ENCODE assay signal across 8 cellular contexts in the genomic region with DNA sequence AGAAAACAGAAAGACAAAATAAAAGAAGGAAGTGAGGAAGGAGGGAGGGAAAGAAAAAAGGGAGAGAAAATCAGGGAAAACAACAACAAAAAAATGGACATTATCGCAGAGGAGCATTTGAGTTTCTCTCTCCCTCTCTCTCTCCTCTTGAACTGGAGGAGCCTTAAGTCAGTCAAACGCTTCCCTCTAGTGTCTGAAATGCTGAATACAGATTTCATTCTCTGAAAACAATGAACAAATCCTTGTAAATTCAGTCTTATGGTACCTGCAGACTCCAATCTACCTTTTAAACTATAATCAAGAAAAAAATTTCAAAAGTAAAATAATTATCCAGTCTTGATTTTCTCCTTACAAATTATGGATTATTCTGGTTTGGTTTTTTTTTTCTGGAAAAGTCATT.
DNase-seq lines count a peak whose midpoint lies in the region; ATAC-seq, FAIRE-seq and TF ChIP-seq lines count a peak whose summit lies in the region.

No MANE protein-coding gene starts in this region.

- BruUV-seq in IMR-90 (replicated peaks; lab: Mats Ljungman, UMichigan) = no TSS peak

- H3K18ac ChIP-seq in IMR-90 (ENCODE audit: low read depth, low read length) = no peak overlapping the region

- no peak overlapping the region for H2BK120ac ChIP-seq in IMR-90 (ENCODE audit: low read depth, low read length)

- H3K36me3 Mint-ChIP-seq in activated naive CD8-positive, alpha-beta T cell treated with anti-CD3 and anti-CD28 coated beads, Interleukin-2, amount 50 U/mL, for 24 hours (ENCODE audit: low read depth) = no peaks in the 10 kb centered on the region

- no peak for TF ChIP-seq POLR2A in IMR-90 (IDR thresholded peaks at IDR 0.05; ENCODE audit: low read depth, low read length)

- H3K4me3 ChIP-seq in AG09309 (ENCODE audit: control insufficient read depth, low read depth, low read length) = no peak overlapping the region
- H3K4me3 ChIP-seq in IMR-90 (ENCODE audit: insufficient read depth, low read depth, low read length) = no peak overlapping the region
- no peak overlapping the region for H3K4me3 ChIP-seq in fibroblast of pulmonary artery (replicated peaks; ENCODE audit: low read depth, low read length)
- no peak overlapping the region for H3K4me3 ChIP-seq in retinal pigment epithelial cell (ENCODE audit: low read length)

- no peak overlapping the region for H4K91ac ChIP-seq in IMR-90 (ENCODE audit: insufficient read depth, low read depth, low read length)

- no peaks in the 10 kb centered on the region for H3K27me3 ChIP-seq in IMR-90 (ENCODE audit: control insufficient read depth, insufficient read depth, low read length)

- peak; percentile 90 for FAIRE-seq in RCC 7860 (lab: Jason Lieb, UNC)

- H2BK20ac ChIP-seq in IMR-90 (ENCODE audit: low read depth, low read length) = no peak overlapping the region

- H3K9me3 Mint-ChIP-seq in activated naive CD8-positive, alpha-beta T cell treated with anti-CD3 and anti-CD28 coated beads, Interleukin-2, amount 50 U/mL, for 24 hours = no peaks in the 10 kb centered on the region

- TF ChIP-seq CTCF in AG09309 (IDR thresholded peaks at IDR 0.05; ENCODE audit: control insufficient read depth, insufficient read depth, low read depth, low read length, missing control alignments) (peak; percentile 71), IMR-90 (conservative IDR thresholded peaks at IDR 0.05; ENCODE audit: low read depth, low read length) (peak; percentile 82), fibroblast of pulmonary artery (IDR thresholded peaks at IDR 0.05; ENCODE audit: low read length, missing control alignments) (peak; percentile 58), retinal pigment epithelial cell (conservative IDR thresholded peaks at IDR 0.05; ENCODE audit: low read depth, low read length) (peak; percentile 69)

- H4K20me1 ChIP-seq in IMR-90 (ENCODE audit: insufficient read depth, low read length) = no peaks in the 10 kb centered on the region

- ATAC-seq in GM18519 (IDR thresholded peaks at IDR 0.05; ENCODE audit: low FRiP score, unreplicated experiment) (peak; percentile 75), IMR-90 (ENCODE audit: low read depth) (peak; percentile 62)
- no peak for ATAC-seq in activated naive CD8-positive, alpha-beta T cell treated with anti-CD3 and anti-CD28 coated beads, Interleukin-2, amount 50 U/mL, for 24 hours

- no peak overlapping the region for H3K4me3 Mint-ChIP-seq in activated naive CD8-positive, alpha-beta T cell treated with anti-CD3 and anti-CD28 coated beads, Interleukin-2, amount 50 U/mL, for 24 hours

- no peak overlapping the region for H2AK9ac ChIP-seq in IMR-90 (replicated peaks; ENCODE audit: low read depth, low read length, poor library complexity)

- H3K27ac Mint-ChIP-seq in activated naive CD8-positive, alpha-beta T cell treated with anti-CD3 and anti-CD28 coated beads, Interleukin-2, amount 50 U/mL, for 24 hours = no peak overlapping the region

- peaks cover 7% of the 10 kb centered on the region for H3K4me1 Mint-ChIP-seq in activated naive CD8-positive, alpha-beta T cell treated with anti-CD3 and anti-CD28 coated beads, Interleukin-2, amount 50 U/mL, for 24 hours

- peak; percentile 52 for DNase-seq in AG09309 (ENCODE audit: low read depth)
- DNase-seq in IMR-90 = peak; percentile 79
- peak; percentile 63 for DNase-seq in RCC 7860 (ENCODE audit: low spot score)
- peak; percentile 71 for DNase-seq in fibroblast of pulmonary artery (ENCODE audit: low read depth)
- peak; percentile 43 for DNase-seq in retinal pigment epithelial cell (ENCODE audit: low read depth)
- no peak for DNase-seq in activated naive CD8-positive, alpha-beta T cell treated with anti-CD3 and anti-CD28 coated beads, Interleukin-2, amount 50 U/mL, for 24 hours
- no peak for DNase-seq in activated naive CD4-positive, alpha-beta T cell treated with Interleukin-2 at 50 U/mL for 16 hours

- H2AK5ac ChIP-seq in IMR-90 (ENCODE audit: low read depth, low read length) = no peak overlapping the region

- WGBS in IMR-90 (ENCODE audit: extremely low coverage in 2 of 2, insufficient read length in 1 of 2), 2 experiments = no CpG with 5 or more reads among the region's 2 CpGs

- peaks cover 10% of the 10 kb centered on the region for H3K9me1 ChIP-seq in IMR-90 (ENCODE audit: insufficient read depth, low read length)

- no peaks in the 10 kb centered on the region for H3K36me3 ChIP-seq in IMR-90 (ENCODE audit: control insufficient read depth, insufficient read depth, low read length)

- H3K79me1 ChIP-seq in IMR-90 (ENCODE audit: low read depth in 1 of 2, low read length in 2 of 2) = no peaks in the 10 kb centered on the region

- no peak overlapping the region for H3K9ac ChIP-seq in IMR-90 (ENCODE audit: low read depth, low read length)

- H2BK5ac ChIP-seq in IMR-90 (ENCODE audit: low read depth, low read length, poor library complexity, severe bottlenecking) = no peak overlapping the region

- H4K8ac ChIP-seq in IMR-90 (ENCODE audit: low read depth in 2 of 2, low read length in 2 of 2) = no peak overlapping the region

- TF ChIP-seq RAD21 in IMR-90 (IDR thresholded peaks at IDR 0.05; ENCODE audit: low read length) = peak; percentile 83

- no peak overlapping the region for H3K23ac ChIP-seq in IMR-90 (ENCODE audit: low read depth, low read length)

- POLR2A ChIA-PET in IMR-90 (lab: Charles Lee; ENCODE audit: unreplicated experiment) = no interaction called here

- H2BK15ac ChIP-seq in IMR-90 (ENCODE audit: low read depth, low read length) = no peak overlapping the region

- no peak overlapping the region for H3K27ac ChIP-seq in IMR-90 (ENCODE audit: insufficient read depth, low read length)

- H3K4ac ChIP-seq in IMR-90 (ENCODE audit: low read depth, low read length) = no peak overlapping the region

- H4K5ac ChIP-seq in IMR-90 (ENCODE audit: low read depth, low read length) = no peak overlapping the region

- H3K9me3 ChIP-seq in IMR-90 (ENCODE audit: control insufficient read depth, insufficient read depth, low read length) = no peaks in the 10 kb centered on the region

- in situ Hi-C loops in IMR-90 (cut with MboI; ENCODE audit: low sequenced_read_pairs) = no loop called here

- no peak overlapping the region for H3K14ac ChIP-seq in IMR-90 (replicated peaks; ENCODE audit: low read depth, low read length)

- H2AFZ ChIP-seq in IMR-90 (replicated peaks; ENCODE audit: low read length, poor library complexity) = no peak overlapping the region

- CTCF ChIA-PET in IMR-90 (lab: Yijun Ruan, JAX) = interaction anchor here (0.6 to 1.9 kb wide), 5 partner anchors 32 to 1837 kb away, joined by 3 to 15 read pairs (median 5); no protein-coding TSS in a partner anchor

- H3K4me1 ChIP-seq in IMR-90 (ENCODE audit: control insufficient read depth, insufficient read depth, low read length) = peaks cover 8% of the 10 kb centered on the region

- intact Hi-C loops in IMR-90 (cut with micrococcal nuclease) = loop anchor here (1.0 kb wide), 3 partner anchors 39 to 65 kb away; no protein-coding TSS in a partner anchor

- H3K56ac ChIP-seq in IMR-90 (ENCODE audit: extremely low read depth, insufficient read depth, low read length) = no peak overlapping the region

- H3K27me3 Mint-ChIP-seq in activated naive CD8-positive, alpha-beta T cell treated with anti-CD3 and anti-CD28 coated beads, Interleukin-2, amount 50 U/mL, for 24 hours = peaks cover 1% of the 10 kb centered on the region

- H3K4me2 ChIP-seq in IMR-90 (ENCODE audit: low read depth, low read length) = no peak overlapping the region

- dilution Hi-C loops in IMR-90 (cut with HindIII; ENCODE audit: low sequenced_read_pairs, unreplicated experiment) = no loop called here

TF ChIP-seq in IMR-90, 13 proteins besides CTCF, POLR2A, EP300 and RAD21:
- TF ChIP-seq CHD1 (IDR thresholded peaks at IDR 0.05; ENCODE audit: low read depth, low read length) = no peak
- no peak for TF ChIP-seq FOS (IDR thresholded peaks at IDR 0.05; ENCODE audit: low read depth, low read length)
- TF ChIP-seq SMC3 (IDR thresholded peaks at IDR 0.05; ENCODE audit: low read depth, low read length) = peak; percentile 67
- no peak for TF ChIP-seq CEBPB (IDR thresholded peaks at IDR 0.05; ENCODE audit: low read depth, low read length)
- TF ChIP-seq, protein P1, sequence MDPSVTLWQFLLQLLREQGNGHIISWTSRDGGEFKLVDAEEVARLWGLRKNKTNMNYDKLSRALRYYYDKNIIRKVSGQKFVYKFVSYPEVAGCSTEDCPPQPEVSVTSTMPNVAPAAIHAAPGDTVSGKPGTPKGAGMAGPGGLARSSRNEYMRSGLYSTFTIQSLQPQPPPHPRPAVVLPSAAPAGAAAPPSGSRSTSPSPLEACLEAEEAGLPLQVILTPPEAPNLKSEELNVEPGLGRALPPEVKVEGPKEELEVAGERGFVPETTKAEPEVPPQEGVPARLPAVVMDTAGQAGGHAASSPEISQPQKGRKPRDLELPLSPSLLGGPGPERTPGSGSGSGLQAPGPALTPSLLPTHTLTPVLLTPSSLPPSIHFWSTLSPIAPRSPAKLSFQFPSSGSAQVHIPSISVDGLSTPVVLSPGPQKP (IDR thresholded peaks at IDR 0.05; ENCODE audit: borderline replicate concordance, low read depth, low read length) = no peak
TF ChIP-seq in IMR-90: peak in this region for 1.

Comparison
In these comparisons a context has a peak if more than half of its experiments do, and no peak if none do; other contexts are left out.
1. DNase-seq: peak in AG09309 (single experiment), IMR-90 (single experiment), RCC 7860 (single experiment), fibroblast of pulmonary artery (single experiment) and retinal pigment epithelial cell (single experiment); none in activated naive CD8-positive, alpha-beta T cell treated with anti-CD3 and anti-CD28 coated beads, Interleukin-2, amount 50 U/mL, for 24 hours (single experiment) and activated naive CD4-positive, alpha-beta T cell treated with Interleukin-2 at 50 U/mL for 16 hours (single experiment).
2. Peak in every context shown above with its lines, with median percentiles within 50 percentile points of each other: CTCF ChIP-seq.